Comparison of ENCODE assay signal across 1 cellular context in genomic region chr5:124655943-124656459, GRCh38.
TF ChIP-seq lines count a peak whose summit lies in the region.

No MANE protein-coding gene starts in this region.

TF ChIP-seq in SK-N-SH, 30 proteins besides CTCF, POLR2A, EP300 and RAD21 (continued from another document):
- TF ChIP-seq ZBTB33 (IDR thresholded peaks at IDR 0.05; ENCODE audit: borderline replicate concordance, low read depth) (no peak), NRF1 (IDR thresholded peaks at IDR 0.05; ENCODE audit: low read depth, low read length) (no peak), JUND (IDR thresholded peaks at IDR 0.05) (peak; percentile 62), FOSL2 (IDR thresholded peaks at IDR 0.05; ENCODE audit: borderline replicate concordance, low read depth) (peak; percentile 67; the same call in 1 of the 2 replicates), CHD2 (IDR thresholded peaks at IDR 0.05; ENCODE audit: low read length, partially characterized antibody) (peak; percentile 41), USF1 (IDR thresholded peaks at IDR 0.05; ENCODE audit: borderline replicate concordance, low read depth) (peak; percentile 81), MXI1 (IDR thresholded peaks at IDR 0.05; ENCODE audit: low read depth, low read length) (no peak), REST (IDR thresholded peaks at IDR 0.05; ENCODE audit: low read depth, low read length) (no peak), PBX3 (IDR thresholded peaks at IDR 0.05) (0 out of 2 replicates have a peak, but pooled peaks have one; percentile 2), ELF1 (IDR thresholded peaks at IDR 0.05) (no peak), USF2 (IDR thresholded peaks at IDR 0.05; ENCODE audit: borderline replicate concordance, low read depth, low read length) (0 out of 2 replicates have a peak, but pooled peaks have one; percentile 25), EZH2phosphoT487 (IDR thresholded peaks at IDR 0.05; ENCODE audit: borderline replicate concordance, low read depth) (no peak), RXRA (IDR thresholded peaks at IDR 0.05; ENCODE audit: borderline replicate concordance, low read depth) (no peak), TEAD4 (IDR thresholded peaks at IDR 0.05; ENCODE audit: borderline replicate concordance, insufficient read depth) (no peak), FOXM1 (IDR thresholded peaks at IDR 0.05; ENCODE audit: low read depth) (no peak), FOXJ3 (CRISPR knock-in tag; IDR thresholded peaks at IDR 0.05) (no peak; the same call in 1 of the 2 replicates), YY1 (IDR thresholded peaks at IDR 0.05; ENCODE audit: low read depth) (no peak), GABPA (IDR thresholded peaks at IDR 0.05; ENCODE audit: low read depth) (no peak), SIN3A (IDR thresholded peaks at IDR 0.05; ENCODE audit: borderline replicate concordance, low read depth, low read length) (no peak), MEF2A (IDR thresholded peaks at IDR 0.05; ENCODE audit: borderline replicate concordance, low read depth) (no peak), IRF3 (IDR thresholded peaks at IDR 0.05; ENCODE audit: low read depth, low read length) (no peak), POLR2AphosphoS5 (IDR thresholded peaks at IDR 0.05; ENCODE audit: low read depth, low read length) (no peak; the same call in 1 of the 2 replicates), TAF1 (IDR thresholded peaks at IDR 0.05; ENCODE audit: borderline replicate concordance, low read depth, low read length) (no peak; the same call in 1 of the 2 replicates), MAX (IDR thresholded peaks at IDR 0.05; ENCODE audit: low read depth) (peak; percentile 67; the same call in 1 of the 2 replicates), SMC3 (IDR thresholded peaks at IDR 0.05; ENCODE audit: low read depth, low read length) (no peak), RFX5 (IDR thresholded peaks at IDR 0.05; ENCODE audit: low read length) (no peak), RCOR1 (IDR thresholded peaks at IDR 0.05; ENCODE audit: low read length) (peak; percentile 64)
